In the genomic region with DNA sequence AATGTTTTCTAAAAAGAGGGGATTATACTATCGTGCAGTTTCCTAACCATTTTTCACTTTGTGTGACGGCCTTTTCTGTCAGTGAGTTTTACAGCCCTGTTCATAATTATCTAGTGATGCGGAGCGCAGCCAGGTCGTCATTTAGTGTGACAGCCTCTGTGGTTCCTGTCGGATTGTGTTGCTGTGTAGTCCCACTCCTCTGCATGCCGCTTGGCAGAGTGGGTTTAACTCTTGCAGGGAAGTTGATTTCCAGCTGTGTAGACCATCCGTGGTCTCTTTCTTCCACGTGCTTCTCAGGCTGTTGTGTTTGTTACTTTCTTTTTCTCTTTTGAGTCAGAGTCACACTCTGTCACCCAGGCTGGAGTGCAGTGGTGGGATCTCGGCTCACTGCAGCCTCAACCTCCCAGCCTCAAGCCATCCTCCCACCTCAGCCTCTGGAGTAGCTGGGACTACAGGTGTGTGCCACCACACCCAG, we compare ENCODE assay signal across 1 cellular context.
A peak's percentile ranks its signal among the peaks of the same experiment; 100 is the strongest.
TF ChIP-seq lines count a peak whose summit lies in the region.

No MANE protein-coding gene starts in this region.

TF ChIP-seq in HepG2, 621 proteins besides CTCF, POLR2A, EP300 and RAD21:
- TF ChIP-seq, protein P1, sequence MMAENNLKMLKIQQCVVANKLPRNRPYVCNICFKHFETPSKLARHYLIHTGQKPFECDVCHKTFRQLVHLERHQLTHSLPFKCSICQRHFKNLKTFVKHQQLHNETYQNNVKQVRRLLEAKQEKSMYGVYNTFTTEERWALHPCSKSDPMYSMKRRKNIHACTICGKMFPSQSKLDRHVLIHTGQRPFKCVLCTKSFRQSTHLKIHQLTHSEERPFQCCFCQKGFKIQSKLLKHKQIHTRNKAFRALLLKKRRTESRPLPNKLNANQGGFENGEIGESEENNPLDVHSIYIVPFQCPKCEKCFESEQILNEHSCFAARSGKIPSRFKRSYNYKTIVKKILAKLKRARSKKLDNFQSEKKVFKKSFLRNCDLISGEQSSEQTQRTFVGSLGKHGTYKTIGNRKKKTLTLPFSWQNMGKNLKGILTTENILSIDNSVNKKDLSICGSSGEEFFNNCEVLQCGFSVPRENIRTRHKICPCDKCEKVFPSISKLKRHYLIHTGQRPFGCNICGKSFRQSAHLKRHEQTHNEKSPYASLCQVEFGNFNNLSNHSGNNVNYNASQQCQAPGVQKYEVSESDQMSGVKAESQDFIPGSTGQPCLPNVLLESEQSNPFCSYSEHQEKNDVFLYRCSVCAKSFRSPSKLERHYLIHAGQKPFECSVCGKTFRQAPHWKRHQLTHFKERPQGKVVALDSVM (CRISPR knock-in tag; IDR thresholded peaks at IDR 0.05), result 0 out of 2 replicates have a peak, but pooled peaks have one; percentile 26
- no peak for TF ChIP-seq ZBTB7B (CRISPR knock-in tag; IDR thresholded peaks at IDR 0.05)
- TF ChIP-seq ZNF652 (CRISPR knock-in tag; IDR thresholded peaks at IDR 0.05; ENCODE audit: borderline replicate concordance, low read depth), result peak; percentile 37; the same call in 1 of the 2 replicates
